8 cellular contexts compared by ENCODE assay signal in the genomic region with DNA sequence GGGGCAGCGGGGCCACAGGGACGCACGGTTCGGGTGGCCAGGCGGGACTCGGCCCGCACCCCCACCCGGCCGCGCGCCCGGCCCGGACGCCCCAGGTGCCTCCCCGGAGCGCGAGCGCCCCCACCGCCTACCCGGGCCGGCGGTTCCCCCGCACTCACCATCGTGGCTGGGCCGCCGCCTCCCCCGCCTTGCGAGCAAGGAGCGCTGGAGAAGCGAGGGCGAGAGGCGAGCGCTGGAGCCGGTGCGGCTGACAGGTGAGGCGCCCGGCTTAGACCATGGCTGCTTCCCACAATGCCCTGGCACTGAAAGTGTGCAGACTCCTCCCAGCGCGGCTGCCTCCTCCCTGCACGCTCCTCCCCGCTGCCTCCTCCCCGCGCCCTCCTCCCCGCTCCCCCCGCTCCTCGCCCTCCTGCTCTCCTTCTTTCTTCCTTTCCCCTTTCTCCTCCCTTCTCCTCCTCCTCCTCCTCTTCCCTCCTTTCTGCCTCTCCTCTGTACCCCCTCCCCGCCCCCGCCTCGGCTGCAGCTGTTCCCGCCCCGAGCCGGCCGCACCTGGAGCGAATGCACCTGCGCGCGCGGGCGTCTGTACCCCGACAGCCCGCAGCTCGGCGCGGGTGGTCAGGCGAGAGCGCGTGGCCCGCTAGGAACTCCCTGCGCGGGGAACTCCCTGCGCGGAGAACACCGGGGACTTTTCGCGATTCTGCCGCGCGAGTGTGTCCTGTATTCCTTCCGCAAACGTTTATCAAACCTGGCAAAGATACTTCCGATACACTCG. TPM values are rescaled to one million over a fixed set of nuclear protein-coding genes. Genes with fewer than 3 reads are reported as not detected.
A peak's percentile ranks its signal among the peaks of the same experiment; 100 is the strongest.
DNase-seq lines count a peak whose midpoint lies in the region; ATAC-seq and TF ChIP-seq lines count a peak whose summit lies in the region.

A gene (minus strand): TSS at position 293 of the 772 bp plus-strand sequence. CDS start 132 bp downstream, at position 161.

- intact Hi-C loops in lower lobe of right lung (cut with DNase I), result no loop called here

- no peaks in the 10 kb centered on the region for H3K9me3 ChIP-seq in BE2C
- H3K9me3 ChIP-seq in lower lobe of right lung, result no peaks in the 10 kb centered on the region

- H3K27ac ChIP-seq in lower lobe of right lung, result peak within 1 kb of the TSS; percentile 65

- no peaks in the 10 kb centered on the region for H3K36me3 ChIP-seq in BE2C
- no peaks in the 10 kb centered on the region for H3K36me3 ChIP-seq in lower lobe of right lung

- H3K27me3 ChIP-seq in BE2C, result peaks cover 3% of the 10 kb centered on the region; the same call in 1 of the 2 replicates
- no peaks in the 10 kb centered on the region for H3K27me3 ChIP-seq in lower lobe of right lung (ENCODE audit: low read depth)

- TF ChIP-seq CTCF in BE2C (IDR thresholded peaks at IDR 0.05; ENCODE audit: low read depth, low read length) (no peak), lower lobe of right lung (IDR thresholded peaks at IDR 0.05) (no peak)

- H3K4me1 ChIP-seq in BE2C (no peaks in the 10 kb centered on the region), lower lobe of right lung (peaks cover 13% of the 10 kb centered on the region)

- ATAC-seq in GM19025 (IDR thresholded peaks at IDR 0.05; ENCODE audit: low read depth, unreplicated experiment) (peak; percentile 72), HG03175 (IDR thresholded peaks at IDR 0.05; ENCODE audit: unreplicated experiment) (peak; percentile 77), lower lobe of right lung (peak; percentile 96 to 97)

- DNase-seq in BE2C (peak; percentile 63), NCI-H446 (lab: John Stamatoyannopoulos, UW) (peak; percentile 2 to 49), dermis blood vessel endothelial cell (peak; percentile 57), lower lobe of right lung (peak; percentile 87)
- DNase-seq in activated CD4-positive, alpha-beta T cell treated with anti-CD3 and anti-CD28 coated beads, Interleukin-2, amount 50 U/mL, for 1 hour, result peak; percentile 65
- DNase-seq in stimulated activated CD4-positive, alpha-beta T cell treated with anti-CD3 and anti-CD28 coated beads, TNF-alpha, amount 100 ng/mL, for 4 hours (ENCODE audit: low read depth in 3 of 3), result peak; percentile 55 to 61 (median 60)

- H3K4me3 ChIP-seq in BE2C (ENCODE audit: low read depth, low read length) (peak within 1 kb of the TSS; percentile 68), lower lobe of right lung (peak within 1 kb of the TSS; percentile 72)

RNA-seq across cellular contexts. Expression of the gene that starts here (rescaled TPM):
- 0.68 TPM for polyA plus RNA-seq in BE2C (2012; ENCODE audit: insufficient read depth, insufficient read length, low read depth)
- 1.2 and 4.4 TPM in 2 replicates for total RNA-seq in dermis blood vessel endothelial cell
- 6.4 TPM for total RNA-seq in lower lobe of right lung

Comparison
In these comparisons a context has a peak if more than half of its experiments do, and no peak if none do; other contexts are left out.
1. Peak in every context shown above with its lines: DNase-seq, ATAC-seq, H3K4me3 ChIP-seq and H3K27ac ChIP-seq.
2. DNase-seq: peak in every context shown above with its lines; median percentile 87 in lower lobe of right lung; 65 in activated CD4-positive, alpha-beta T cell treated with anti-CD3 and anti-CD28 coated beads, Interleukin-2, amount 50 U/mL, for 1 hour; 63 in BE2C; 60 in stimulated activated CD4-positive, alpha-beta T cell treated with anti-CD3 and anti-CD28 coated beads, TNF-alpha, amount 100 ng/mL, for 4 hours; 57 in dermis blood vessel endothelial cell; 26 in NCI-H446.